In the genomic region with DNA sequence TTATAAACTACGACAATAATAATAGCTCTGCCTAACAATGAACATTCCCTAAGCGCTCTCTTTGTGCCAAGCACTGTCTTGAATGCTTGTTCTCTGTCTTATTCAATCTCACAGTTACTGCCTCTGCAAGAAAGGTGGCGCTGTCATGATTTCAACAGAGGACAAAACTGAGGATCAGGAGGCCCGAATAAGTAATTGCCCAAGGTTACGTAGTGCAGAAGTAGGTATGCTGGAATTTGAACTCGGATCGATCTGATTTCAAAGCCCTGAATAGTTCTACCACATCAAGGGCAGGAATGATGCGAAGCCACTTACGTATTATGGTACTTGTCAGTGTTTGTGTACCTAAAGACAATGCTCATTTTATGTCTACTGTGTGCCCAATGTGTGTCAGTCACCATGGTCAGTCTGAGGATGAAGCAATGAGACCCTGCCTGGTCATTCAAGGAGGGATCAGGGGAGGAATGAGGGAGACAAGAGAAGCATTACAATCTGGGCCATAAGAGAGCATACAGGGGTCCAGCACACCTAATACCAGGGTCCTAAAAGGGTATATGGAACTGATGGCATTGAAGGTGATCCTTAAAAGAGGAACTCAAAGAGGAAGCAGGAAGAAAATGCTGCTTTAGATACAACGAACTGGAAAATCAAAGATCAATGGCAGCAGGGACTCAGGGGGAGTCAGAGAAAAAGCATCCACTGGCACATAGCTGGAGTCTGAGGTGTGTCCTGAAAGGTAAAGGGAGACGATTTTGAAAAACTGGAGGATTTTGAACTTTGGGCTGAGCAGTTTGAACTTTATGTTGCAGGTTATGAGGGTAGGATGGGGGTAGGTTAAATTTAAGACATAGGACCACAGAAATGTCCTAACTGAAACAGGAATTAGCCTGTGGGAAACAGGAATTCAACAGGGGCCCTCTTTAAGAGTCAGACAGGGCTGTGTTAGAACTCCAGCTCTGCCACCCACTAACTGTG, we compare ENCODE assay signal across 9 cellular contexts.
DNase-seq lines count a peak whose midpoint lies in the region; ATAC-seq and TF ChIP-seq lines count a peak whose summit lies in the region.
"Had no signal": no experiment of that assay in that cellular context is flagged by ENCODE, and none has a peak within 500 bp of the region (broad histone marks: within the 10 kb centered on the region; RNA-seq: fewer than 3 reads in every experiment).

No MANE protein-coding gene starts in this region.

- TF ChIP-seq EP300 in Ishikawa (IDR thresholded peaks at IDR 0.05; ENCODE audit: borderline replicate concordance) (no peak), suprapubic skin (IDR thresholded peaks at IDR 0.05) (no peak)

- H4K8ac ChIP-seq in mesenchymal stem cell (ENCODE audit: low read length), result no peak overlapping the region

- H3K4me3 Mint-ChIP-seq in activated CD4-positive, alpha-beta T cell treated with anti-CD3 and anti-CD28 coated beads for 36 hours, result no peak overlapping the region

- POLR2A ChIA-PET in activated CD4-positive, alpha-beta T cell treated with anti-CD3 and anti-CD28 coated beads for 36 hours (lab: Charles Lee), result no interaction called here

- no peak for TF ChIP-seq POLR2A in suprapubic skin (IDR thresholded peaks at IDR 0.05)

- no peak overlapping the region for H2AK5ac ChIP-seq in mesenchymal stem cell (ENCODE audit: low read length, severe bottlenecking)

- no peaks in the 10 kb centered on the region for H3K36me3 Mint-ChIP-seq in activated CD4-positive, alpha-beta T cell treated with anti-CD3 and anti-CD28 coated beads for 36 hours (ENCODE audit: low read depth)

- H3K4me2 ChIP-seq in mesenchymal stem cell (ENCODE audit: low read length, poor library complexity, severe bottlenecking), result no peak overlapping the region

- peak; percentile 33; the same call in 1 of the 2 replicates for TF ChIP-seq CTCF in BE2C (IDR thresholded peaks at IDR 0.05; ENCODE audit: low read depth, low read length)
- no peak for TF ChIP-seq CTCF in suprapubic skin (IDR thresholded peaks at IDR 0.05)

- no peaks in the 10 kb centered on the region for H3K4me1 Mint-ChIP-seq in activated CD4-positive, alpha-beta T cell treated with anti-CD3 and anti-CD28 coated beads for 36 hours

- no peaks in the 10 kb centered on the region for H3K9me3 Mint-ChIP-seq in activated CD4-positive, alpha-beta T cell treated with anti-CD3 and anti-CD28 coated beads for 36 hours (ENCODE audit: low read depth)

- no peak overlapping the region for H3K27ac Mint-ChIP-seq in activated CD4-positive, alpha-beta T cell treated with anti-CD3 and anti-CD28 coated beads for 36 hours

- H3K79me1 ChIP-seq in mesenchymal stem cell (replicated peaks; ENCODE audit: low read length, poor library complexity, severe bottlenecking), result no peaks in the 10 kb centered on the region

- CTCF ChIA-PET in activated CD4-positive, alpha-beta T cell treated with anti-CD3 and anti-CD28 coated beads for 36 hours (lab: Charles Lee), result no interaction called here

- no peaks in the 10 kb centered on the region for H3K27me3 ChIP-seq in BE2C
- peaks cover 0 to 4% of the 10 kb centered on the region in 2 experiments for H3K27me3 ChIP-seq in mesenchymal stem cell (ENCODE audit: control insufficient read depth in 1 of 2, insufficient read depth in 1 of 2, low read length in 2 of 2)
- H3K27me3 ChIP-seq in suprapubic skin, result no peaks in the 10 kb centered on the region

- no peak overlapping the region for H4K91ac ChIP-seq in mesenchymal stem cell (ENCODE audit: low read length)

- H3K27ac ChIP-seq in mesenchymal stem cell (ENCODE audit: low read length, poor library complexity, severe bottlenecking) (no peak overlapping the region), suprapubic skin (no peak overlapping the region)

- no peaks in the 10 kb centered on the region for H3K27me3 Mint-ChIP-seq in activated CD4-positive, alpha-beta T cell treated with anti-CD3 and anti-CD28 coated beads for 36 hours

- no peaks in the 10 kb centered on the region for H3K4me1 ChIP-seq in BE2C
- no peaks in the 10 kb centered on the region for H3K4me1 ChIP-seq in mesenchymal stem cell (ENCODE audit: control insufficient read depth, insufficient read depth, low read depth, low read length)
- H3K4me1 ChIP-seq in suprapubic skin, result peaks cover 26% of the 10 kb centered on the region

- no peak overlapping the region for H2BK120ac ChIP-seq in mesenchymal stem cell (ENCODE audit: low read depth, low read length)

- H3K4me3 ChIP-seq in BE2C (ENCODE audit: low read depth, low read length) (no peak overlapping the region), mesenchymal stem cell (ENCODE audit: insufficient read depth in 1 of 2, low read depth in 1 of 2, low read length in 2 of 2) (no peak overlapping the region), suprapubic skin (no peak overlapping the region)

- H3K36me3 ChIP-seq in BE2C (no peaks in the 10 kb centered on the region), mesenchymal stem cell (ENCODE audit: control insufficient read depth in 1 of 2, insufficient read depth in 2 of 2, low read depth in 1 of 2, low read length in 2 of 2) (no peaks in the 10 kb centered on the region), suprapubic skin (no peaks in the 10 kb centered on the region)

- no peak for ATAC-seq in activated CD4-positive, alpha-beta T cell treated with anti-CD3 and anti-CD28 coated beads for 36 hours
- ATAC-seq in HG02798 (IDR thresholded peaks at IDR 0.05; ENCODE audit: poor library complexity, unreplicated experiment), result no peak

- H3K4ac ChIP-seq in mesenchymal stem cell (ENCODE audit: low read depth in 1 of 2, low read length in 2 of 2), result no peak overlapping the region

- no peak overlapping the region for H2BK12ac ChIP-seq in mesenchymal stem cell (ENCODE audit: low read length in 2 of 2)

- WGBS in mesenchymal stem cell, result 78% methylated on average over 11 of the region's 11 CpGs
- WGBS in suprapubic skin, result 81% methylated on average over 11 of the region's 11 CpGs

- DNase-seq in BE2C (no peak), dermis blood vessel endothelial cell (peak; percentile 45), mesenchymal stem cell (peak; percentile 19), glomerular visceral epithelial cell (ENCODE audit: extremely low spot score) (no peak), suprapubic skin (ENCODE audit: low spot score in 2 of 2) (no peak)
- DNase-seq in activated CD4-positive, alpha-beta T cell treated with anti-CD3 and anti-CD28 coated beads for 36 hours, result no peak
- DNase-seq: aorta had no signal

- no peaks in the 10 kb centered on the region for H3K9me3 ChIP-seq in BE2C
- no peaks in the 10 kb centered on the region for H3K9me3 ChIP-seq in mesenchymal stem cell (ENCODE audit: control insufficient read depth, low read length)
- H3K9me3 ChIP-seq in suprapubic skin, result no peaks in the 10 kb centered on the region

- peak overlapping the region in 1 of 2 experiments; percentile 23 for H3K18ac ChIP-seq in mesenchymal stem cell (ENCODE audit: low read depth in 1 of 2, low read length in 2 of 2)

- TF ChIP-seq RAD21 in Ishikawa (IDR thresholded peaks at IDR 0.05; ENCODE audit: low read depth), result peak; percentile 40

- H3K9ac ChIP-seq in mesenchymal stem cell (ENCODE audit: low read length), result peak overlapping the region; percentile 83

- intact Hi-C loops in activated CD4-positive, alpha-beta T cell treated with anti-CD3 and anti-CD28 coated beads for 36 hours (cut with DNase I, micrococcal nuclease), result no loop called here

- H3K14ac ChIP-seq in mesenchymal stem cell (ENCODE audit: low read length in 2 of 2), result no peak overlapping the region

- H2BK15ac ChIP-seq in mesenchymal stem cell (ENCODE audit: low read depth, poor library complexity, severe bottlenecking), result no peak overlapping the region

- no peak overlapping the region for H2AFZ ChIP-seq in mesenchymal stem cell (ENCODE audit: low read depth, low read length)

- no peak overlapping the region for H2BK5ac ChIP-seq in mesenchymal stem cell (ENCODE audit: low read depth, low read length, poor library complexity, severe bottlenecking)

- no peak overlapping the region for H3K23ac ChIP-seq in mesenchymal stem cell (ENCODE audit: low read length in 2 of 2)

TF ChIP-seq in Ishikawa, 13 proteins besides CTCF, POLR2A, EP300 and RAD21:
- no peak for TF ChIP-seq CEBPB (IDR thresholded peaks at IDR 0.05)
- TF ChIP-seq, protein P1, sequence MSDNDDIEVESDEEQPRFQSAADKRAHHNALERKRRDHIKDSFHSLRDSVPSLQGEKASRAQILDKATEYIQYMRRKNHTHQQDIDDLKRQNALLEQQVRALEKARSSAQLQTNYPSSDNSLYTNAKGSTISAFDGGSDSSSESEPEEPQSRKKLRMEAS (IDR thresholded peaks at IDR 0.05), result no peak

Comparison
In these comparisons a context has a peak if more than half of its experiments do, and no peak if none do; other contexts are left out.
1. DNase-seq: peak in dermis blood vessel endothelial cell (single experiment) and mesenchymal stem cell (single experiment); none in BE2C (single experiment), activated CD4-positive, alpha-beta T cell treated with anti-CD3 and anti-CD28 coated beads for 36 hours (single experiment), glomerular visceral epithelial cell (single experiment) and suprapubic skin (0 of 2).